In genomic region chr11:79369094-79369493, GRCh38 we compare ENCODE assay signal across 27 cellular contexts.
"Had no signal": no experiment of that assay in that cellular context is flagged by ENCODE, and none has a peak within 500 bp of the region (broad histone marks: within the 10 kb centered on the region; RNA-seq: fewer than 3 reads in every experiment).

No MANE protein-coding gene starts in this region.

- H3K27me3 ChIP-seq: brain microvascular endothelial cell, cardiac muscle cell had no signal

- H3K4me3 ChIP-seq: cardiac muscle cell, SK-N-MC had no signal

- ATAC-seq: activated CD8-positive, alpha-beta memory T cell treated with anti-CD3 and anti-CD28 coated beads, Interleukin-2, amount 10 ng/mL, durations not matched to agents 7 days and 5 days; activated T-cell treated with anti-CD3 and anti-CD28 coated beads, Interleukin-2, amount 50 U/mL, for 4 hours; Panc1; Right ventricle myocardium inferior; T-cell had no signal

- H3K36me3 ChIP-seq: brain microvascular endothelial cell, cardiac muscle cell had no signal

- DNase-seq: activated B cell treated with CpG ODN at 0.5 μM for 24 hours; activated CD4-positive, alpha-beta T cell treated with anti-CD3 and anti-CD28 coated beads for 1 hour; activated CD4-positive, alpha-beta T cell treated with anti-CD3 and anti-CD28 coated beads, Interleukin-2, amount 10 ng/mL, durations not matched to agents 24 days and 14 days; activated CD4-positive, alpha-beta T cell treated with anti-CD3 and anti-CD28 coated beads, Interleukin-2, amount 50 U/mL, for 48 hours; activated CD8-positive, alpha-beta memory T cell treated with anti-CD3 and anti-CD28 coated beads, Interleukin-2, amount 10 ng/mL, durations not matched to agents 7 days and 5 days; activated effector memory CD4-positive, alpha-beta T cell treated with anti-CD3 and anti-CD28 coated beads, Interleukin-2, amount 50 U/mL, for 16 hours; activated naive CD4-positive, alpha-beta T cell treated with Interleukin-2 at 50 U/mL for 16 hours; activated T-cell treated with anti-CD3 and anti-CD28 coated beads, Interleukin-2, amount 50 U/mL, for 4 hours; amygdala; brain microvascular endothelial cell; KG1; NCI-H1048; NCI-H1436; NCI-H1694 treated with DMSO at 0.1 percent for 48 hours; NCI-H2081 treated with DMSO at 0.1 percent for 48 hours; NCI-H446 treated with DMSO at 0.1 percent for 48 hours; NCI-H69; NK-92 treated with Interleukin-12 subunit alpha and Interleukin-12 subunit beta, amount 100 ng/mL, for 24 hours; OCI-M1; RPMI8226; T-cell; T-helper 2 cell; T1000 had no signal

- H3K27ac ChIP-seq: brain microvascular endothelial cell, cardiac muscle cell, SK-N-MC had no signal
